1 cellular context compared by ENCODE assay signal in genomic region chr3:173140986-173141385, GRCh38.
TF ChIP-seq lines count a peak whose summit lies in the region.

A gene with protein sequence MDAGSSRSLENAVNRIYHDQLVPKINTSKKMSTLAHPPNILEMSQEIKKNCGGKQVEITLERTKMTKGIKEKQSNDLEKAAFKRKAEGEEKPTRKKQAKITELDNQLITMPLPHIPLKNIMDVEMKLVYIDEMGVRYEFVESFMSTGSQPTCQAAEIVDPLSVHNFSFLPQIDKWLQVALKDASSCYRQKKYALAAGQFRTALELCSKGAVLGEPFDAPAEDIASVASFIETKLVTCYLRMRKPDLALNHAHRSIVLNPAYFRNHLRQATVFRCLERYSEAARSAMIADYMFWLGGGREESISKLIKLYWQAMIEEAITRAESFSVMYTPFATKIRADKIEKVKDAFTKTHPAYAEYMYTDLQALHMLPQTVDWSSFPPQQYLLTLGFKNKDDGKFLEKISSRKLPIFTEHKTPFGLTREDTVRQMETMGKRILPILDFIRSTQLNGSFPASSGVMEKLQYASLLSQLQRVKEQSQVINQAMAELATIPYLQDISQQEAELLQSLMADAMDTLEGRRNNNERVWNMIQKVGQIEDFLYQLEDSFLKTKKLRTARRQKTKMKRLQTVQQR (minus strand): TSS chr3:173141235. CDS start chr3:173117731, 23,504 bp downstream.

TF ChIP-seq in GM23338, 12 proteins besides CTCF, POLR2A, EP300 and RAD21 (continued from another document):
- no peak for TF ChIP-seq REST (IDR thresholded peaks at IDR 0.05; ENCODE audit: unreplicated experiment)
- no peak for TF ChIP-seq NANOG (IDR thresholded peaks at IDR 0.05; ENCODE audit: borderline replicate concordance)
- no peak for TF ChIP-seq ZNF462 (CRISPR knock-in tag; IDR thresholded peaks at IDR 0.05)
- TF ChIP-seq CREB1 (CRISPR knock-in tag; IDR thresholded peaks at IDR 0.05; ENCODE audit: low read depth), result no peak
- TF ChIP-seq, protein P1, sequence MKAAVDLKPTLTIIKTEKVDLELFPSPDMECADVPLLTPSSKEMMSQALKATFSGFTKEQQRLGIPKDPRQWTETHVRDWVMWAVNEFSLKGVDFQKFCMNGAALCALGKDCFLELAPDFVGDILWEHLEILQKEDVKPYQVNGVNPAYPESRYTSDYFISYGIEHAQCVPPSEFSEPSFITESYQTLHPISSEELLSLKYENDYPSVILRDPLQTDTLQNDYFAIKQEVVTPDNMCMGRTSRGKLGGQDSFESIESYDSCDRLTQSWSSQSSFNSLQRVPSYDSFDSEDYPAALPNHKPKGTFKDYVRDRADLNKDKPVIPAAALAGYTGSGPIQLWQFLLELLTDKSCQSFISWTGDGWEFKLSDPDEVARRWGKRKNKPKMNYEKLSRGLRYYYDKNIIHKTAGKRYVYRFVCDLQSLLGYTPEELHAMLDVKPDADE (IDR thresholded peaks at IDR 0.05), result no peak
- TF ChIP-seq POLR2AphosphoS5 (IDR thresholded peaks at IDR 0.05; ENCODE audit: low read depth), result no peak
- no peak for TF ChIP-seq EZH2phosphoT487 (IDR thresholded peaks at IDR 0.05; ENCODE audit: unreplicated experiment)
- no peak for TF ChIP-seq EZH2 (IDR thresholded peaks at IDR 0.05; ENCODE audit: low read depth, unreplicated experiment)
- no peak for TF ChIP-seq STAT1 (IDR thresholded peaks at IDR 0.05; ENCODE audit: unreplicated experiment)
- TF ChIP-seq ZNF114 (CRISPR knock-in tag; IDR thresholded peaks at IDR 0.05), result no peak
TF ChIP-seq in GM23338: peak in this region for 0.
